Comparison of ENCODE assay signal across 8 cellular contexts in the genomic region with DNA sequence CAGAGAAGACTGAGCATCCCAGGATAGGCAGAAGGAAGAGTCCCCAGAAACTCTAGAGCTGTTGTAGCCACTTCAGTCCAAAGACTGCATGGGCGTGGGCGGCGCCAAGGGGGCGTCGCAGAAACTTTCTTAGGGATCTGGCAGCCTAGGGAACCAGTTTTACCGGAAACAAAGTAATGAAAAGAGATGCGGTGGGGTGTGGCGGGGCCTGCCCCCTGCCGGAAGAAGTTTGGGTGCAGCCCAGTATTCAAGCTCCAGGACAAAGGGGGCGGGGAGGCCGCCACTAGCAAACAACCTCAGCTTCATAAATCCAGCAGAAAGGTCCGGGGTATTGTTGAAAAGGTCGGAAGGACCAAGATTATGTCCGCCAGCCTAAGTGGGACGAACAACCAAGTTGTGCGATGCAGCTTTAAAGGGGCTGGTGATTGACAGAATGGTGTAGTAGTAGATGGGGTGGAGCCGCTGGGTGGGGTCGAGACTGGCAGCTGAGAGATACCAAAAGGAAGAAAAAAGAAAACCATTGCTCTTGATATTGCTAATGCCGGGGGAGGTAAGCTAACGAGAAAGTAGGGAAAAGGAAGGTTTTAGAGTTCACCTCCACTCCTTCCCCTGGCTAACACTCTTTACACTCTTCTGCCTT.
DNase-seq lines count a peak whose midpoint lies in the region; ATAC-seq and TF ChIP-seq lines count a peak whose summit lies in the region.

No MANE protein-coding gene starts in this region.

- 49% methylated on average over 20 of the region's 20 CpGs for WGBS in hepatocyte (ENCODE audit: low lambda C conversion rate, missing lambda C conversion rate)
- 0 to 1% methylated on average over 20 of the region's 20 CpGs for WGBS in sigmoid colon, 2 donors

- no peaks in the 10 kb centered on the region for H4K20me1 ChIP-seq in hepatocyte (ENCODE audit: insufficient read depth, poor library complexity, severe bottlenecking)

- peak overlapping the region; percentile 85 for H3K27ac ChIP-seq in hepatocyte
- H3K27ac ChIP-seq in sigmoid colon, result peak overlapping the region; percentile 44 to 65 (median 56)

- no peaks in the 10 kb centered on the region for H3K4me1 ChIP-seq in hepatocyte (ENCODE audit: insufficient read depth)
- no peaks in the 10 kb centered on the region for H3K4me1 ChIP-seq in sigmoid colon

- ATAC-seq in GM18873 (IDR thresholded peaks at IDR 0.05; ENCODE audit: low FRiP score, unreplicated experiment) (peak; percentile 72), HG03097 (IDR thresholded peaks at IDR 0.05; ENCODE audit: low FRiP score, unreplicated experiment) (peak; percentile 74)
- ATAC-seq in activated naive CD4-positive, alpha-beta T cell treated with anti-CD3 and anti-CD28 coated beads, Interleukin-2, amount 50 U/mL, for 72 hours, result peak; percentile 79 to 85

- H3K79me2 ChIP-seq in hepatocyte, result peaks cover 6% of the 10 kb centered on the region

- peak; percentile 37 for TF ChIP-seq CTCF in AG09319 (IDR thresholded peaks at IDR 0.05; ENCODE audit: low read depth, low read length)
- peak; percentile 47 for TF ChIP-seq CTCF in hepatocyte (IDR thresholded peaks at IDR 0.05; ENCODE audit: poor library complexity)
- peak in 2 of 4 experiments; percentile 39 to 42 for TF ChIP-seq CTCF in sigmoid colon (IDR thresholded peaks at IDR 0.05)

- H3K27ac Mint-ChIP-seq in activated naive CD4-positive, alpha-beta T cell treated with anti-CD3 and anti-CD28 coated beads, Interleukin-2, amount 50 U/mL, for 72 hours, result peak overlapping the region; percentile 73 to 74

- peak overlapping the region; percentile 41 for H3K4me3 ChIP-seq in hepatocyte
- H3K4me3 ChIP-seq in sigmoid colon, result peak overlapping the region; percentile 35 to 62 (median 57)

- no peaks in the 10 kb centered on the region for H3K9me2 ChIP-seq in hepatocyte (replicated peaks; ENCODE audit: insufficient read depth)

- no peaks in the 10 kb centered on the region for H3K27me3 ChIP-seq in hepatocyte
- H3K27me3 ChIP-seq in sigmoid colon, result no peaks in the 10 kb centered on the region

- peak overlapping the region; percentile 88 for H2AFZ ChIP-seq in hepatocyte

- H3K36me3 ChIP-seq in hepatocyte (replicated peaks; ENCODE audit: insufficient read depth, low read depth) (no peaks in the 10 kb centered on the region), sigmoid colon (no peaks in the 10 kb centered on the region)

- peak overlapping the region; percentile 86 for H3K4me2 ChIP-seq in hepatocyte

- H3K9me3 Mint-ChIP-seq in activated naive CD4-positive, alpha-beta T cell treated with anti-CD3 and anti-CD28 coated beads, Interleukin-2, amount 50 U/mL, for 72 hours, result peaks cover 0 to 4% of the 10 kb centered on the region in 2 donors

- H3K36me3 Mint-ChIP-seq in activated naive CD4-positive, alpha-beta T cell treated with anti-CD3 and anti-CD28 coated beads, Interleukin-2, amount 50 U/mL, for 72 hours, result peaks cover 0 to 5% of the 10 kb centered on the region in 2 donors

- TF ChIP-seq EP300 in sigmoid colon (IDR thresholded peaks at IDR 0.05), result no peak

- DNase-seq in AG09319 (ENCODE audit: extremely low read depth, low read depth), result no peak
- DNase-seq in RPMI8226, result peak; percentile 78
- DNase-seq in activated naive CD4-positive, alpha-beta T cell treated with anti-CD3 and anti-CD28 coated beads, Interleukin-2, amount 50 U/mL, for 72 hours (ENCODE audit: low spot score in 2 of 2), result peak; percentile 33 to 54
- DNase-seq in hepatocyte (ENCODE audit: low spot score), result peak; percentile 84
- DNase-seq in sigmoid colon, result peak; percentile 68
- no peak for DNase-seq in A172 (ENCODE audit: low spot score)

- no peak for TF ChIP-seq POLR2A in sigmoid colon (IDR thresholded peaks at IDR 0.05)

- H3K9me3 ChIP-seq in hepatocyte (ENCODE audit: low read depth) (no peaks in the 10 kb centered on the region), sigmoid colon (no peaks in the 10 kb centered on the region)

- intact Hi-C loops in sigmoid colon (cut with DNase I), result no loop called here

Comparison
In these comparisons a context has a peak if more than half of its experiments do, and no peak if none do; other contexts are left out.
1. DNase-seq: peak in RPMI8226 (single experiment), activated naive CD4-positive, alpha-beta T cell treated with anti-CD3 and anti-CD28 coated beads, Interleukin-2, amount 50 U/mL, for 72 hours (2 of 2), hepatocyte (single experiment) and sigmoid colon (single experiment); none in AG09319 (single experiment) and A172 (single experiment).
2. Peak in every context shown above with its lines, with median percentiles within 50 percentile points of each other: ATAC-seq.